12 cellular contexts compared by ENCODE assay signal in genomic region chr19:14088634-14089411, GRCh38. TPM values are rescaled to one million over a fixed set of nuclear protein-coding genes. Genes with fewer than 3 reads are reported as not detected.
DNase-seq lines count a peak whose midpoint lies in the region; ATAC-seq and TF ChIP-seq lines count a peak whose summit lies in the region.
"Had no signal": no experiment of that assay in that cellular context is flagged by ENCODE, and none has a peak within 500 bp of the region (broad histone marks: within the 10 kb centered on the region; RNA-seq: fewer than 3 reads in every experiment).

No MANE protein-coding gene starts in this region.

- H2AFZ ChIP-seq in fibroblast of lung (ENCODE audit: low read length): no peak overlapping the region

- H3K4me2 ChIP-seq in fibroblast of lung (ENCODE audit: extremely low read depth, insufficient read depth, low read length): peak overlapping the region; percentile 82

- no peak overlapping the region for H3K27ac ChIP-seq in SJSA1
- no peak overlapping the region for H3K27ac ChIP-seq in fibroblast of lung (ENCODE audit: insufficient read depth, low read length)
- peak overlapping the region; percentile 19 for H3K27ac ChIP-seq in skeletal muscle tissue (ENCODE audit: low read depth, low read length)

- peak overlapping the region; percentile 2 for H3K9ac ChIP-seq in fibroblast of lung (ENCODE audit: insufficient read depth, low read length)
- peak overlapping the region in 1 of 3 donors; percentile 69 for H3K9ac ChIP-seq in skeletal muscle tissue (ENCODE audit: low read depth in 1 of 3, low read length in 3 of 3)

- no peak for TF ChIP-seq CTCF in fibroblast of lung (conservative IDR thresholded peaks at IDR 0.05 in 1 of 2, IDR thresholded peaks at IDR 0.05 in 1 of 2; ENCODE audit: low read depth in 1 of 2, low read length in 2 of 2)

- no peaks in the 10 kb centered on the region for H3K79me2 ChIP-seq in fibroblast of lung (ENCODE audit: control insufficient read depth, insufficient read depth, low read length)

- no peaks in the 10 kb centered on the region for H4K20me1 ChIP-seq in fibroblast of lung (ENCODE audit: control insufficient read depth, extremely low read depth, insufficient read depth, low read length)

- DNase-seq in DMS53 (lab: John Stamatoyannopoulos, UW): peak; percentile 19
- DNase-seq in DMS53 treated with DMSO at 0.1 percent for 48 hours (lab: John Stamatoyannopoulos, UW; ENCODE audit: unreplicated experiment): no peak
- DNase-seq in SJSA1 (ENCODE audit: low read depth in 1 of 2, low spot score in 2 of 2): no peak
- DNase-seq in fibroblast of lung (ENCODE audit: low read depth in 2 of 2): no peak
- DNase-seq in NCI-H2081 (lab: John Stamatoyannopoulos, UW): no peak
- no peak for DNase-seq in HPDE6-E6E7 (ENCODE audit: extremely low spot score)
- DNase-seq: HCEC 1CT, NCI-H2227 treated with DMSO at 0.1 percent for 48 hours, occipital lobe had no signal

- H3K36me3 ChIP-seq in SJSA1: peaks cover 22% of the 10 kb centered on the region
- H3K36me3 ChIP-seq in fibroblast of lung (ENCODE audit: control insufficient read depth, insufficient read depth, low read length): peaks cover 11% of the 10 kb centered on the region
- peaks cover 10 to 22% (median 12%) of the 10 kb centered on the region in 3 donors for H3K36me3 ChIP-seq in skeletal muscle tissue (ENCODE audit: control insufficient read depth in 3 of 3, insufficient read depth in 3 of 3, low read length in 3 of 3)

- H3K4me1 ChIP-seq in SJSA1 (replicated peaks) (peaks cover 13% of the 10 kb centered on the region), fibroblast of lung (ENCODE audit: control insufficient read depth, extremely low read depth, insufficient read depth, low read length) (peaks cover 2% of the 10 kb centered on the region), skeletal muscle tissue (ENCODE audit: control insufficient read depth in 3 of 3, insufficient read depth in 3 of 3, low read length in 3 of 3) (peaks cover 3 to 8% (median 7%) of the 10 kb centered on the region in 3 donors)

- H3K27me3 ChIP-seq in SJSA1 (replicated peaks): no peaks in the 10 kb centered on the region
- H3K27me3 ChIP-seq in fibroblast of lung (ENCODE audit: control insufficient read depth, insufficient read depth, low read length): no peaks in the 10 kb centered on the region
- H3K27me3 ChIP-seq in skeletal muscle tissue (ENCODE audit: control insufficient read depth in 3 of 3, insufficient read depth in 3 of 3, low read length in 3 of 3): no peaks in the 10 kb centered on the region

- no peak for ATAC-seq in HG03442 (IDR thresholded peaks at IDR 0.05; ENCODE audit: unreplicated experiment)

- peaks cover 8% of the 10 kb centered on the region; the same call in 1 of the 2 replicates for H3K9me3 ChIP-seq in SJSA1 (replicated peaks)
- H3K9me3 ChIP-seq in fibroblast of lung (ENCODE audit: control insufficient read depth, insufficient read depth, low read depth, low read length): no peaks in the 10 kb centered on the region
- peaks cover 0 to 8% (median 4%) of the 10 kb centered on the region in 3 donors for H3K9me3 ChIP-seq in skeletal muscle tissue (ENCODE audit: control insufficient read depth in 3 of 3, low read length in 3 of 3)

- H3K4me3 ChIP-seq in SJSA1 (peak overlapping the region; percentile 63), fibroblast of lung (replicated peaks in 1 of 4; ENCODE audit: control extremely low read depth in 1 of 4, insufficient read depth in 1 of 4, low read depth in 3 of 4, low read length in 4 of 4) (peak overlapping the region; percentile 35 to 61 (median 52)), skeletal muscle tissue (ENCODE audit: low read length in 3 of 3) (peak overlapping the region in 1 of 3 donors; percentile 52)

RNA-seq across cellular contexts. Expression of gene SAMD1, which starts 1.7 kb away (rescaled TPM):
- total RNA-seq in SJSA1 (2014; rRNA removed; shearing (Covaris generic)): 64.1 and 130 TPM in 2 replicates
- total RNA-seq in fibroblast of lung: 19.0 and 24.1 TPM in 2 replicates
- 7.3 and 14.5 TPM in 2 replicates for polyA plus RNA-seq in fibroblast of lung
- polyA plus RNA-seq in fibroblast of lung (2012): 17.3 and 32.4 TPM in 2 replicates
- 20.4 and 24.4 TPM in 2 replicates for polyA minus RNA-seq in fibroblast of lung (ENCODE audit: low replicate concordance)
- total RNA-seq in skeletal muscle tissue: 12.5 TPM

RNA-seq across cellular contexts. Expression of gene C19orf67, which starts 3.2 kb away (rescaled TPM):
- not detected in 2 replicates for total RNA-seq in SJSA1 (2014; rRNA removed; shearing (Covaris generic))
- total RNA-seq in fibroblast of lung (not detected in 2 replicates), skeletal muscle tissue (not detected)
- not detected in 2 replicates for polyA plus RNA-seq in fibroblast of lung
- not detected in 2 replicates for polyA plus RNA-seq in fibroblast of lung (2012)
- not detected in 2 replicates for polyA minus RNA-seq in fibroblast of lung (ENCODE audit: low replicate concordance)
- total RNA-seq: occipital lobe had no signal
- polyA plus RNA-seq: adipose tissue had no signal

RNA-seq across cellular contexts. Expression of gene MISP3, which starts 16.2 kb away (rescaled TPM):
- total RNA-seq in SJSA1 (2014; rRNA removed; shearing (Covaris generic)): 0.34 TPM in 1 of 2 replicates, not detected in the other
- total RNA-seq in fibroblast of lung (0.77 and 0.83 TPM in 2 replicates), skeletal muscle tissue (not detected)
- polyA plus RNA-seq in fibroblast of lung: 0.33 and 0.41 TPM in 2 replicates
- 0.55 and 0.67 TPM in 2 replicates for polyA plus RNA-seq in fibroblast of lung (2012)
- polyA minus RNA-seq in fibroblast of lung (ENCODE audit: low replicate concordance): not detected in 2 replicates

RNA-seq across cellular contexts. Expression of gene PALM3, which starts 26.9 kb away (rescaled TPM):
- total RNA-seq in SJSA1 (2014; rRNA removed; shearing (Covaris generic)): not detected in 2 replicates
- total RNA-seq in fibroblast of lung (0.51 and 1.3 TPM in 2 replicates), skeletal muscle tissue (not detected)
- 0.02 and 0.20 TPM in 2 replicates for polyA plus RNA-seq in fibroblast of lung
- 0.50 and 2.0 TPM in 2 replicates for polyA plus RNA-seq in fibroblast of lung (2012)
- polyA minus RNA-seq in fibroblast of lung (ENCODE audit: low replicate concordance): 0.27 TPM in 1 of 2 replicates, not detected in the other

RNA-seq across cellular contexts. Expression of gene PRKACA, which starts 28.7 kb away (rescaled TPM):
- total RNA-seq in SJSA1 (2014; rRNA removed; shearing (Covaris generic)): 18.2 and 48.9 TPM in 2 replicates
- total RNA-seq in fibroblast of lung (30.6 and 43.6 TPM in 2 replicates), skeletal muscle tissue (137 TPM)
- 67.4 and 104 TPM in 2 replicates for polyA plus RNA-seq in fibroblast of lung
- 82.7 and 108 TPM in 2 replicates for polyA plus RNA-seq in fibroblast of lung (2012)
- 109 and 215 TPM in 2 replicates for polyA minus RNA-seq in fibroblast of lung (ENCODE audit: low replicate concordance)
